24 cellular contexts compared by ENCODE assay signal in genomic region chr13:45216193-45216592, GRCh38. TPM values are rescaled to one million over a fixed set of nuclear protein-coding genes. Genes with fewer than 3 reads are reported as not detected.
DNase-seq lines count a peak whose midpoint lies in the region; ATAC-seq, FAIRE-seq and TF ChIP-seq lines count a peak whose summit lies in the region.
"Had no signal": no experiment of that assay in that cellular context is flagged by ENCODE, and none has a peak within 500 bp of the region (broad histone marks: within the 10 kb centered on the region; RNA-seq: fewer than 3 reads in every experiment).

No MANE protein-coding gene starts in this region.

- SMC1A ChIA-PET in GM12878 (lab: Charles Lee; ENCODE audit: uncharacterized antibody, unreplicated experiment), result interaction anchor here (1.0 to 2.2 kb wide), 2 partner anchors 11 to 23 kb away, joined by 3 to 16 read pairs; no protein-coding TSS in a partner anchor

- POLR2A ChIA-PET in GM12878 (lab: Charles Lee), result interaction anchor here (0.5 to 1.3 kb wide), 4 partner anchors 9 to 60 kb away, joined by 3 to 4 read pairs (median 3); no protein-coding TSS in a partner anchor
- POLR2A ChIA-PET in activated CD4-positive, alpha-beta T cell treated with anti-CD3 and anti-CD28 coated beads, Interleukin-2, amount 10 ng/mL, durations not matched to agents 7 days and 5 days (lab: Charles Lee), result interaction anchor here (0.6 kb wide), 1 partner anchor 27 kb away, joined by 3 read pairs; no protein-coding TSS in a partner anchor
- POLR2A ChIA-PET in CD4-positive, alpha-beta memory T cell (lab: Charles Lee; ENCODE audit: partially characterized antibody), result no interaction called here

- CTCF ChIA-PET in GM12878 (lab: Yijun Ruan, JAX), result interaction anchor here (2.0 kb wide), 1 partner anchor 9 kb away, joined by 7 read pairs; no protein-coding TSS in a partner anchor
- CTCF ChIA-PET in activated CD4-positive, alpha-beta T cell treated with anti-CD3 and anti-CD28 coated beads, Interleukin-2, amount 10 ng/mL, durations not matched to agents 7 days and 5 days (lab: Charles Lee), result no interaction called here
- CTCF ChIA-PET in CD4-positive, alpha-beta memory T cell (lab: Charles Lee; ENCODE audit: partially characterized antibody), result no interaction called here

- RAD21 ChIA-PET in GM12878 (lab: Charles Lee; ENCODE audit: unreplicated experiment), result interaction anchor here (0.9 to 1.1 kb wide), 2 partner anchors 11 to 16 kb away, joined by 3 read pairs; no protein-coding TSS in a partner anchor

- H3K4me3 ChIP-seq in GM12878, result no peak overlapping the region
- no peak overlapping the region for H3K4me3 ChIP-seq in sigmoid colon
- no peak overlapping the region for H3K4me3 ChIP-seq in CD4-positive, alpha-beta memory T cell (ENCODE audit: low read length in 2 of 2)
- H3K4me3 ChIP-seq: BLaER1 treated with 17β-estradiol and CSF1 and Interleukin-3, amounts not matched to agents 10 nM and 100 nM had no signal

- H3K27ac Mint-ChIP-seq in activated naive CD8-positive, alpha-beta T cell, result peak overlapping the region; percentile 22
- H3K27ac Mint-ChIP-seq in activated naive CD8-positive, alpha-beta T cell treated with anti-CD3 and anti-CD28 coated beads for 36 hours, result no peak overlapping the region
- no peak overlapping the region for H3K27ac Mint-ChIP-seq in activated CD4-positive, alpha-beta T cell treated with anti-CD3 and anti-CD28 coated beads, Interleukin-2, amount 10 ng/mL, durations not matched to agents 7 days and 5 days
- H3K27ac Mint-ChIP-seq in CD4-positive, alpha-beta memory T cell, result peak overlapping the region in 2 of 7 donors; percentile 2 to 71
- H3K27ac Mint-ChIP-seq: CD8-positive, alpha-beta T cell had no signal

- H3K27ac ChIP-seq in GM12878 (ENCODE audit: control insufficient read depth, insufficient read depth) (no peak overlapping the region), sigmoid colon (peak overlapping the region in 3 of 4 donors; percentile 50 to 60 (median 51))
- H3K27ac ChIP-seq in CD4-positive, alpha-beta memory T cell (ENCODE audit: low read depth, low read length), result no peak overlapping the region
- H3K27ac ChIP-seq: BLaER1 treated with 17β-estradiol and CSF1 and Interleukin-3, amounts not matched to agents 10 nM and 100 nM; KMS-11 had no signal

- H3K9me3 ChIP-seq in GM12878 (replicated peaks; ENCODE audit: control insufficient read depth, insufficient read depth, low read length) (no peaks in the 10 kb centered on the region), sigmoid colon (no peaks in the 10 kb centered on the region)
- H3K9me3 ChIP-seq in CD4-positive, alpha-beta memory T cell (ENCODE audit: control insufficient read depth in 1 of 2, low read length in 2 of 2), result no peaks in the 10 kb centered on the region
- H3K9me3 ChIP-seq: BLaER1 treated with 17β-estradiol and CSF1 and Interleukin-3, amounts not matched to agents 10 nM and 100 nM had no signal

- H2AFZ ChIP-seq in GM12878 (ENCODE audit: control insufficient read depth, low read depth, low read length), result no peak overlapping the region

- intact Hi-C loops in GM12878 (cut with micrococcal nuclease; ENCODE audit: unreplicated experiment), result no loop called here
- intact Hi-C loops in sigmoid colon (cut with DNase I), result no loop called here
- intact Hi-C loops in CD4-positive, alpha-beta memory T cell (cut with micrococcal nuclease), result no loop called here

- 68% methylated on average over 4 of the region's 4 CpGs for WGBS in GM12878 (ENCODE audit: insufficient coverage, insufficient replicate concordance, low lambda C conversion rate, missing lambda C conversion rate)
- 91 to 92% methylated on average over 4 of the region's 4 CpGs for WGBS in sigmoid colon, 2 donors

- no peak for TF ChIP-seq CTCF in GM12878 (IDR thresholded peaks at IDR 0.05 in 2 of 3, conservative IDR thresholded peaks at IDR 0.05 in 1 of 3; ENCODE audit: control insufficient read depth in 2 of 3, extremely low read depth in 1 of 3, insufficient read depth in 1 of 3, low read depth in 3 of 3, low read length in 3 of 3)
- no peak for TF ChIP-seq CTCF in sigmoid colon (IDR thresholded peaks at IDR 0.05)

- H3K36me3 ChIP-seq in GM12878 (ENCODE audit: control insufficient read depth in 2 of 2, insufficient read depth in 2 of 2, low read length in 1 of 2), result no peaks in the 10 kb centered on the region; a peak in 2 of 4 replicates
- H3K36me3 ChIP-seq in sigmoid colon, result no peaks in the 10 kb centered on the region
- H3K36me3 ChIP-seq in CD4-positive, alpha-beta memory T cell (ENCODE audit: insufficient read depth, low read length), result no peaks in the 10 kb centered on the region

- peaks cover 26% of the 10 kb centered on the region for H3K4me1 Mint-ChIP-seq in activated naive CD8-positive, alpha-beta T cell (ENCODE audit: low read depth)
- peaks cover 32% of the 10 kb centered on the region for H3K4me1 Mint-ChIP-seq in activated naive CD8-positive, alpha-beta T cell treated with anti-CD3 and anti-CD28 coated beads for 36 hours
- peaks cover 4% of the 10 kb centered on the region for H3K4me1 Mint-ChIP-seq in activated CD4-positive, alpha-beta T cell treated with anti-CD3 and anti-CD28 coated beads, Interleukin-2, amount 10 ng/mL, durations not matched to agents 7 days and 5 days
- peaks cover 0 to 5% (median 4%) of the 10 kb centered on the region in 4 donors for H3K4me1 Mint-ChIP-seq in CD4-positive, alpha-beta memory T cell

- TF ChIP-seq EP300 in GM12878 (IDR thresholded peaks at IDR 0.05; ENCODE audit: borderline replicate concordance in 1 of 2, control insufficient read depth in 1 of 2, low read depth in 2 of 2, low read length in 2 of 2) (no peak), sigmoid colon (IDR thresholded peaks at IDR 0.05) (no peak)

- H3K9me3 Mint-ChIP-seq in activated naive CD8-positive, alpha-beta T cell (ENCODE audit: low read depth), result no peaks in the 10 kb centered on the region
- no peaks in the 10 kb centered on the region for H3K9me3 Mint-ChIP-seq in activated naive CD8-positive, alpha-beta T cell treated with anti-CD3 and anti-CD28 coated beads for 36 hours
- H3K9me3 Mint-ChIP-seq in activated CD4-positive, alpha-beta T cell treated with anti-CD3 and anti-CD28 coated beads, Interleukin-2, amount 10 ng/mL, durations not matched to agents 7 days and 5 days, result no peaks in the 10 kb centered on the region
- H3K9me3 Mint-ChIP-seq in CD4-positive, alpha-beta memory T cell, result no peaks in the 10 kb centered on the region
- H3K9me3 Mint-ChIP-seq: CD8-positive, alpha-beta T cell had no signal

- in situ Hi-C loops in GM12878 (cut with MboI), result no loop called here

- no peaks in the 10 kb centered on the region for H3K4me1 ChIP-seq in GM12878 (ENCODE audit: control insufficient read depth, insufficient read depth, low read length)
- peaks cover 0 to 59% (median 35%) of the 10 kb centered on the region in 4 donors for H3K4me1 ChIP-seq in sigmoid colon
- H3K4me1 ChIP-seq in CD4-positive, alpha-beta memory T cell (ENCODE audit: insufficient read depth, low read length), result no peaks in the 10 kb centered on the region

- no peaks in the 10 kb centered on the region for H3K27me3 ChIP-seq in GM12878 (replicated peaks in 1 of 2; ENCODE audit: control insufficient read depth in 2 of 2, insufficient read depth in 2 of 2, low read length in 1 of 2)
- H3K27me3 ChIP-seq in sigmoid colon, result no peaks in the 10 kb centered on the region
- no peaks in the 10 kb centered on the region for H3K27me3 ChIP-seq in CD4-positive, alpha-beta memory T cell (ENCODE audit: insufficient read depth, low read length)
- H3K27me3 ChIP-seq: BLaER1 treated with 17β-estradiol and CSF1 and Interleukin-3, amounts not matched to agents 10 nM and 100 nM had no signal

- H3K36me3 Mint-ChIP-seq in activated naive CD8-positive, alpha-beta T cell, result peaks cover 12% of the 10 kb centered on the region
- H3K36me3 Mint-ChIP-seq in activated naive CD8-positive, alpha-beta T cell treated with anti-CD3 and anti-CD28 coated beads for 36 hours, result peaks cover 21% of the 10 kb centered on the region
- H3K36me3 Mint-ChIP-seq in activated CD4-positive, alpha-beta T cell treated with anti-CD3 and anti-CD28 coated beads, Interleukin-2, amount 10 ng/mL, durations not matched to agents 7 days and 5 days (ENCODE audit: low read depth), result peaks cover 2% of the 10 kb centered on the region
- peaks cover 2 to 27% of the 10 kb centered on the region in 2 donors for H3K36me3 Mint-ChIP-seq in CD4-positive, alpha-beta memory T cell

- TF ChIP-seq POLR2A in GM12878 (IDR thresholded peaks at IDR 0.05; ENCODE audit: low read depth, low read length) (no peak), sigmoid colon (IDR thresholded peaks at IDR 0.05) (no peak)

- ATAC-seq in GM12878 (peak; percentile 67), GM18519 (IDR thresholded peaks at IDR 0.05; ENCODE audit: low FRiP score, unreplicated experiment) (no peak)
- ATAC-seq: CD8-positive, alpha-beta T cell; SK-N-SH treated with all-trans-retinoic acid at 6 μM for 48 hours had no signal

- no peak overlapping the region for H3K9ac ChIP-seq in GM12878 (ENCODE audit: control insufficient read depth, insufficient read depth, low read length)
- H3K9ac ChIP-seq: BLaER1 treated with 17β-estradiol and CSF1 and Interleukin-3, amounts not matched to agents 10 nM and 100 nM; KMS-11 had no signal

- no peak for FAIRE-seq in GM12878 (lab: Jason Lieb, UNC)
- FAIRE-seq: G401.6 had no signal

- no peak overlapping the region for H3K4me3 Mint-ChIP-seq in activated naive CD8-positive, alpha-beta T cell
- no peak overlapping the region for H3K4me3 Mint-ChIP-seq in activated naive CD8-positive, alpha-beta T cell treated with anti-CD3 and anti-CD28 coated beads for 36 hours
- H3K4me3 Mint-ChIP-seq in activated CD4-positive, alpha-beta T cell treated with anti-CD3 and anti-CD28 coated beads, Interleukin-2, amount 10 ng/mL, durations not matched to agents 7 days and 5 days, result no peak overlapping the region
- no peak overlapping the region for H3K4me3 Mint-ChIP-seq in CD4-positive, alpha-beta memory T cell
- H3K4me3 Mint-ChIP-seq: CD8-positive, alpha-beta T cell had no signal

- no peaks in the 10 kb centered on the region for H4K20me1 ChIP-seq in GM12878 (ENCODE audit: control insufficient read depth, insufficient read depth)

- TF ChIP-seq RAD21 in GM12878 (IDR thresholded peaks at IDR 0.05; ENCODE audit: insufficient read depth, low read depth, low read length), result no peak

- BruUV-seq in GM12878 (replicated peaks; lab: Mats Ljungman, UMichigan), result no TSS peak

- H3K4me2 ChIP-seq in GM12878 (ENCODE audit: control insufficient read depth, insufficient read depth), result no peak overlapping the region
- H3K4me2 ChIP-seq: BLaER1 treated with 17β-estradiol and CSF1 and Interleukin-3, amounts not matched to agents 10 nM and 100 nM; KMS-11 had no signal

- no peak for DNase-seq in activated naive CD8-positive, alpha-beta T cell treated with anti-CD3 and anti-CD28 coated beads for 36 hours
- no peak for DNase-seq in GM12878 (ENCODE audit: low read depth, low spot score)
- DNase-seq in sigmoid colon, result no peak
- no peak for DNase-seq in COR-L47 (lab: John Stamatoyannopoulos, UW)
- no peak for DNase-seq in activated CD4-positive, alpha-beta T cell treated with anti-CD3 and anti-CD28 coated beads, Interleukin-2, amount 10 ng/mL, durations not matched to agents 7 days and 5 days
- no peak for DNase-seq in CD4-positive, alpha-beta memory T cell
- DNase-seq: 8988T; CD8-positive, alpha-beta T cell; HCEC 1CT; IMR-90; NCI-H1092 treated with DMSO at 0.1 percent for 48 hours; NCI-H146; NCI-H2029; NCI-H226; NCI-H510A treated with DMSO at 0.1 percent for 48 hours; NCI-H774; NK-92 treated with Interleukin-12 subunit alpha and Interleukin-12 subunit beta, amount 100 ng/mL, for 24 hours had no signal

- no peaks in the 10 kb centered on the region for H3K79me2 ChIP-seq in GM12878 (ENCODE audit: control insufficient read depth, insufficient read depth, low read length)

- H3K27me3 Mint-ChIP-seq in activated naive CD8-positive, alpha-beta T cell, result no peaks in the 10 kb centered on the region
- H3K27me3 Mint-ChIP-seq in activated naive CD8-positive, alpha-beta T cell treated with anti-CD3 and anti-CD28 coated beads for 36 hours, result no peaks in the 10 kb centered on the region
- no peaks in the 10 kb centered on the region for H3K27me3 Mint-ChIP-seq in activated CD4-positive, alpha-beta T cell treated with anti-CD3 and anti-CD28 coated beads, Interleukin-2, amount 10 ng/mL, durations not matched to agents 7 days and 5 days
- H3K27me3 Mint-ChIP-seq in CD4-positive, alpha-beta memory T cell, result no peaks in the 10 kb centered on the region

RNA-seq across cellular contexts. Expression of gene KCTD4, which starts 15.3 kb away (rescaled TPM):
- total RNA-seq in activated naive CD8-positive, alpha-beta T cell treated with anti-CD3 and anti-CD28 coated beads for 36 hours, result not detected
- total RNA-seq in GM12878 (2013; cell fraction: nucleolus; rRNA removed), result not detected in 2 replicates
- total RNA-seq in GM12878 (2014; rRNA removed), result 0.05 TPM in 1 of 2 replicates, not detected in the other
- total RNA-seq in GM12878 (2014; rRNA removed; fragmentation: Illumina TruSeq; extraction: Trizol), result not detected in 2 replicates
- not detected in 2 replicates for total RNA-seq in GM12878 (2021)
- polyA plus RNA-seq in GM12878 (2011; ENCODE audit: low read depth), result not detected
- polyA plus RNA-seq in GM12878 (2011; rRNA removed), result not detected in 2 replicates
- not detected in 2 replicates for polyA plus RNA-seq in GM12878 (2011; cell fraction: cytosol; rRNA removed)
- polyA plus RNA-seq in GM12878 (2011; cell fraction: nucleus; rRNA removed), result not detected in 2 replicates
- polyA plus RNA-seq in GM12878 (2012), result not detected in 2 replicates
- polyA plus RNA-seq in GM12878 (2014; fragmentation: Illumina TruSeq; extraction: Trizol), result 0.10 TPM in 1 of 2 replicates, not detected in the other
- not detected for polyA plus RNA-seq in GM12878 (2014; fragmentation: Nextera tagmentation; extraction: Ambion mirVana)
- not detected in 2 replicates for polyA plus RNA-seq in GM12878 (2014; rRNA removed)
- under 1 TPM in 1 of 2 experiments, not detected in 1; 0.09 TPM for polyA plus RNA-seq in GM12878 (2016; fragmentation: Nextera tagmentation; extraction: Ambion mirVana)
- not detected in 2 replicates for polyA minus RNA-seq in GM12878 (2011; rRNA and poly(A)+ RNA removed)
- polyA minus RNA-seq in GM12878 (2011; cell fraction: cytosol; rRNA and poly(A)+ RNA removed), result not detected in 2 replicates
- not detected in 2 replicates for polyA minus RNA-seq in GM12878 (2011; cell fraction: nucleus; rRNA and poly(A)+ RNA removed)
- 1 to 10 TPM; 1.4 to 6.8 (median 2.2) TPM for total RNA-seq in sigmoid colon
- 1 to 10 TPM in 1 of 3 donors, under 1 TPM in 2; 0.22 to 1.2 (median 0.60) TPM for polyA plus RNA-seq in sigmoid colon
- total RNA-seq in activated CD4-positive, alpha-beta T cell treated with anti-CD3 and anti-CD28 coated beads, Interleukin-2, amount 10 ng/mL, durations not matched to agents 7 days and 5 days, result not detected
- not detected for total RNA-seq in CD4-positive, alpha-beta memory T cell
- under 1 TPM in 1 of 2 donors, not detected in 1; 0.22 TPM for polyA plus RNA-seq in CD4-positive, alpha-beta memory T cell
- total RNA-seq: CD8-positive, alpha-beta T cell; Daoy had no signal

Comparison
In these comparisons a context has a peak if more than half of its experiments do, and no peak if none do; other contexts are left out.
1. H3K27ac ChIP-seq: peak in sigmoid colon (3 of 4); none in GM12878 (single experiment) and CD4-positive, alpha-beta memory T cell (single experiment).